10 cellular contexts compared by ENCODE assay signal in genomic region chrX:49198540-49199314, GRCh38. TPM values are rescaled to one million over a fixed set of nuclear protein-coding genes. Genes with fewer than 3 reads are reported as not detected.
DNase-seq lines count a peak whose midpoint lies in the region; ATAC-seq lines count a peak whose summit lies in the region.
"Had no signal": no experiment of that assay in that cellular context is flagged by ENCODE, and none has a peak within 500 bp of the region (broad histone marks: within the 10 kb centered on the region; RNA-seq: fewer than 3 reads in every experiment).

No MANE protein-coding gene starts in this region.

- DNase-seq in T-helper 1 cell (no peak), T-cell (no peak), SIG-M5 (lab: John Stamatoyannopoulos, UW) (no peak)
- DNase-seq in activated CD4-positive, alpha-beta memory T cell treated with anti-CD3 and anti-CD28 coated beads, Interleukin-2, amount 10 ng/mL, durations not matched to agents 7 days and 5 days, result no peak
- no peak for DNase-seq in naive thymus-derived CD4-positive, alpha-beta T cell
- DNase-seq: activated CD4-positive, alpha-beta T cell treated with anti-CD3 and anti-CD28 coated beads for 4 hours; MV-4-11 had no signal

- intact Hi-C loops in naive thymus-derived CD4-positive, alpha-beta T cell (cut with micrococcal nuclease), result no loop called here

- no peaks in the 10 kb centered on the region for H3K27me3 ChIP-seq in naive thymus-derived CD4-positive, alpha-beta T cell (ENCODE audit: control insufficient read depth in 2 of 2, insufficient read depth in 2 of 2, low read length in 2 of 2)

- H3K36me3 ChIP-seq in naive thymus-derived CD4-positive, alpha-beta T cell (ENCODE audit: control insufficient read depth in 2 of 3, insufficient read depth in 3 of 3, low read length in 3 of 3), result no peaks in the 10 kb centered on the region

- POLR2A ChIA-PET in activated CD4-positive, alpha-beta memory T cell treated with anti-CD3 and anti-CD28 coated beads, Interleukin-2, amount 10 ng/mL, durations not matched to agents 7 days and 5 days (lab: Charles Lee), result no interaction called here
- POLR2A ChIA-PET in naive thymus-derived CD4-positive, alpha-beta T cell (lab: Charles Lee), result interaction anchor here (0.7 kb wide), 1 partner anchor 62 kb away, joined by 3 read pairs; no protein-coding TSS in a partner anchor
- POLR2A ChIA-PET in T-cell (lab: Charles Lee), result no interaction called here

- H3K4me1 Mint-ChIP-seq in T-helper 1 cell treated with Interleukin-12 subunit alpha and Interleukin-12 subunit beta and Interleukin-4 antibody, amounts not matched to agents 30 μg/mL and 1 μg/mL, for 36 hours (ENCODE audit: low read depth), result peaks cover 15% of the 10 kb centered on the region
- H3K4me1 Mint-ChIP-seq in activated CD4-positive, alpha-beta memory T cell treated with anti-CD3 and anti-CD28 coated beads, Interleukin-2, amount 10 ng/mL, durations not matched to agents 7 days and 5 days, result peaks cover 24% of the 10 kb centered on the region
- peaks cover 12 to 26% (median 13%) of the 10 kb centered on the region in 7 donors for H3K4me1 Mint-ChIP-seq in naive thymus-derived CD4-positive, alpha-beta T cell
- peaks cover 9 to 23% (median 20%) of the 10 kb centered on the region in 3 donors for H3K4me1 Mint-ChIP-seq in T-cell

- no peaks in the 10 kb centered on the region for H3K9me3 ChIP-seq in naive thymus-derived CD4-positive, alpha-beta T cell (ENCODE audit: control insufficient read depth in 2 of 3, low read length in 3 of 3)

- H3K4me1 ChIP-seq in naive thymus-derived CD4-positive, alpha-beta T cell (ENCODE audit: control insufficient read depth in 2 of 2, insufficient read depth in 2 of 2, low read length in 2 of 2), result no peaks in the 10 kb centered on the region

- ATAC-seq in naive thymus-derived CD4-positive, alpha-beta T cell, result no peak
- no peak for ATAC-seq in T-cell (replicated peaks in 1 of 4)

- peak overlapping the region; percentile 29 for H3K4me3 Mint-ChIP-seq in T-helper 1 cell treated with Interleukin-12 subunit alpha and Interleukin-12 subunit beta and Interleukin-4 antibody, amounts not matched to agents 30 μg/mL and 1 μg/mL, for 36 hours
- peak overlapping the region; percentile 34 for H3K4me3 Mint-ChIP-seq in activated CD4-positive, alpha-beta memory T cell treated with anti-CD3 and anti-CD28 coated beads, Interleukin-2, amount 10 ng/mL, durations not matched to agents 7 days and 5 days
- H3K4me3 Mint-ChIP-seq in naive thymus-derived CD4-positive, alpha-beta T cell, result peak overlapping the region in 6 of 10 donors; percentile 9 to 77 (median 38)
- peak overlapping the region in 1 of 3 donors; percentile 11 for H3K4me3 Mint-ChIP-seq in T-cell

- peaks cover 6% of the 10 kb centered on the region for H3K27me3 Mint-ChIP-seq in T-helper 1 cell treated with Interleukin-12 subunit alpha and Interleukin-12 subunit beta and Interleukin-4 antibody, amounts not matched to agents 30 μg/mL and 1 μg/mL, for 36 hours (ENCODE audit: low read depth)
- H3K27me3 Mint-ChIP-seq in activated CD4-positive, alpha-beta memory T cell treated with anti-CD3 and anti-CD28 coated beads, Interleukin-2, amount 10 ng/mL, durations not matched to agents 7 days and 5 days, result peaks cover 8% of the 10 kb centered on the region
- peaks cover 0 to 13% (median 0%) of the 10 kb centered on the region in 5 donors for H3K27me3 Mint-ChIP-seq in naive thymus-derived CD4-positive, alpha-beta T cell
- H3K27me3 Mint-ChIP-seq in T-cell, result peaks cover 0 to 7% of the 10 kb centered on the region in 2 donors

- no peaks in the 10 kb centered on the region for H3K36me3 Mint-ChIP-seq in T-helper 1 cell treated with Interleukin-12 subunit alpha and Interleukin-12 subunit beta and Interleukin-4 antibody, amounts not matched to agents 30 μg/mL and 1 μg/mL, for 36 hours (ENCODE audit: low read depth)
- no peaks in the 10 kb centered on the region for H3K36me3 Mint-ChIP-seq in activated CD4-positive, alpha-beta memory T cell treated with anti-CD3 and anti-CD28 coated beads, Interleukin-2, amount 10 ng/mL, durations not matched to agents 7 days and 5 days (ENCODE audit: low read depth)
- H3K36me3 Mint-ChIP-seq in naive thymus-derived CD4-positive, alpha-beta T cell, result peaks cover 0 to 4% (median 0%) of the 10 kb centered on the region in 5 donors
- H3K36me3 Mint-ChIP-seq in T-cell, result peaks cover 5% of the 10 kb centered on the region

- H3K27ac ChIP-seq in naive thymus-derived CD4-positive, alpha-beta T cell (ENCODE audit: low read depth, low read length), result no peak overlapping the region
- H3K27ac ChIP-seq: epithelial cell of prostate, HL-60 had no signal

- H3K27ac Mint-ChIP-seq in T-helper 1 cell treated with Interleukin-12 subunit alpha and Interleukin-12 subunit beta and Interleukin-4 antibody, amounts not matched to agents 30 μg/mL and 1 μg/mL, for 36 hours, result peak overlapping the region; percentile 8
- no peak overlapping the region for H3K27ac Mint-ChIP-seq in activated CD4-positive, alpha-beta memory T cell treated with anti-CD3 and anti-CD28 coated beads, Interleukin-2, amount 10 ng/mL, durations not matched to agents 7 days and 5 days
- peak overlapping the region in 2 of 9 donors; percentile 38 to 48 for H3K27ac Mint-ChIP-seq in naive thymus-derived CD4-positive, alpha-beta T cell
- H3K27ac Mint-ChIP-seq in T-cell, result no peak overlapping the region

- no peak overlapping the region for H3K4me3 ChIP-seq in naive thymus-derived CD4-positive, alpha-beta T cell (ENCODE audit: low read length)

- CTCF ChIA-PET in activated CD4-positive, alpha-beta memory T cell treated with anti-CD3 and anti-CD28 coated beads, Interleukin-2, amount 10 ng/mL, durations not matched to agents 7 days and 5 days (lab: Charles Lee), result no interaction called here
- CTCF ChIA-PET in naive thymus-derived CD4-positive, alpha-beta T cell (lab: Charles Lee), result no interaction called here
- CTCF ChIA-PET in T-cell (lab: Charles Lee), result no interaction called here

- no peaks in the 10 kb centered on the region for H3K9me3 Mint-ChIP-seq in T-helper 1 cell treated with Interleukin-12 subunit alpha and Interleukin-12 subunit beta and Interleukin-4 antibody, amounts not matched to agents 30 μg/mL and 1 μg/mL, for 36 hours
- H3K9me3 Mint-ChIP-seq in activated CD4-positive, alpha-beta memory T cell treated with anti-CD3 and anti-CD28 coated beads, Interleukin-2, amount 10 ng/mL, durations not matched to agents 7 days and 5 days, result no peaks in the 10 kb centered on the region
- H3K9me3 Mint-ChIP-seq in naive thymus-derived CD4-positive, alpha-beta T cell, result no peaks in the 10 kb centered on the region
- H3K9me3 Mint-ChIP-seq in T-cell, result no peaks in the 10 kb centered on the region

RNA-seq across cellular contexts. Expression of gene SYP, which starts 1.3 kb away (rescaled TPM):
- total RNA-seq in activated CD4-positive, alpha-beta memory T cell treated with anti-CD3 and anti-CD28 coated beads, Interleukin-2, amount 10 ng/mL, durations not matched to agents 7 days and 5 days, result 1 to 10 TPM; 1.1 to 1.2 TPM
- total RNA-seq in naive thymus-derived CD4-positive, alpha-beta T cell, result 1 to 10 TPM in 3 of 5 experiments, under 1 TPM in 2; 0.35 to 2.2 (median 1.1) TPM
- polyA plus RNA-seq in naive thymus-derived CD4-positive, alpha-beta T cell, result under 1 TPM; 0.26 to 0.53 TPM
- total RNA-seq in T-cell, result under 1 TPM; 0.53 to 0.89 (median 0.70) TPM

RNA-seq across cellular contexts. Expression of gene PRICKLE3, which starts 12.6 kb away (rescaled TPM):
- 10 to 100 TPM; 19.0 to 20.3 TPM for total RNA-seq in activated CD4-positive, alpha-beta memory T cell treated with anti-CD3 and anti-CD28 coated beads, Interleukin-2, amount 10 ng/mL, durations not matched to agents 7 days and 5 days
- 10 to 100 TPM in 1 of 5 experiments, 1 to 10 TPM in 4; 7.2 to 19.8 (median 9.2) TPM for total RNA-seq in naive thymus-derived CD4-positive, alpha-beta T cell
- 1 to 10 TPM; 1.4 to 4.2 TPM for polyA plus RNA-seq in naive thymus-derived CD4-positive, alpha-beta T cell
- 10 to 100 TPM in 3 of 5 donors, 1 to 10 TPM in 2; 5.5 to 15.4 (median 12.6) TPM for total RNA-seq in T-cell

RNA-seq across cellular contexts. Expression of gene PLP2, which starts 27.0 kb away (rescaled TPM):
- total RNA-seq in activated CD4-positive, alpha-beta memory T cell treated with anti-CD3 and anti-CD28 coated beads, Interleukin-2, amount 10 ng/mL, durations not matched to agents 7 days and 5 days, result 100 to 1,000 TPM; 267 to 273 TPM
- 100 to 1,000 TPM in 1 of 5 experiments, 10 to 100 TPM in 4; 64.2 to 132 (median 90.5) TPM for total RNA-seq in naive thymus-derived CD4-positive, alpha-beta T cell
- 100 to 1,000 TPM; 100 to 129 TPM for polyA plus RNA-seq in naive thymus-derived CD4-positive, alpha-beta T cell
- 100 to 1,000 TPM in 4 of 5 donors, 10 to 100 TPM in 1; 85.2 to 241 (median 207) TPM for total RNA-seq in T-cell

RNA-seq across cellular contexts. Expression of gene CACNA1F, which starts 34.4 kb away (rescaled TPM):
- under 1 TPM; 0.50 to 0.93 TPM for total RNA-seq in activated CD4-positive, alpha-beta memory T cell treated with anti-CD3 and anti-CD28 coated beads, Interleukin-2, amount 10 ng/mL, durations not matched to agents 7 days and 5 days
- total RNA-seq in naive thymus-derived CD4-positive, alpha-beta T cell, result 1 to 10 TPM in 4 of 5 experiments, under 1 TPM in 1; 0.58 to 2.2 (median 1.3) TPM
- polyA plus RNA-seq in naive thymus-derived CD4-positive, alpha-beta T cell, result under 1 TPM in 1 of 2 donors, not detected in 1; 0.12 TPM
- total RNA-seq in T-cell, result 1 to 10 TPM; 1.4 to 1.9 (median 1.6) TPM

RNA-seq across cellular contexts. Expression of gene MAGIX, which starts 36.2 kb away (rescaled TPM):
- total RNA-seq in activated CD4-positive, alpha-beta memory T cell treated with anti-CD3 and anti-CD28 coated beads, Interleukin-2, amount 10 ng/mL, durations not matched to agents 7 days and 5 days, result 1 to 10 TPM; 1.6 to 2.0 TPM
- 1 to 10 TPM; 1.5 to 2.6 (median 2.1) TPM for total RNA-seq in naive thymus-derived CD4-positive, alpha-beta T cell
- 1 to 10 TPM in 1 of 2 donors, under 1 TPM in 1; 0.38 to 1.0 TPM for polyA plus RNA-seq in naive thymus-derived CD4-positive, alpha-beta T cell
- 1 to 10 TPM in 3 of 5 donors, under 1 TPM in 2; 0.56 to 1.9 (median 1.6) TPM for total RNA-seq in T-cell
